In genomic region chr12:91249059-91250055, GRCh38 we compare ENCODE assay signal across 13 cellular contexts.
DNase-seq lines count a peak whose midpoint lies in the region; ATAC-seq and TF ChIP-seq lines count a peak whose summit lies in the region.
"Had no signal": no experiment of that assay in that cellular context is flagged by ENCODE, and none has a peak within 500 bp of the region (broad histone marks: within the 10 kb centered on the region; RNA-seq: fewer than 3 reads in every experiment).

No MANE protein-coding gene starts in this region.

- no peaks in the 10 kb centered on the region for H3K27me3 ChIP-seq in ACC112 (ENCODE audit: insufficient read depth, low read length)

- peaks cover 8% of the 10 kb centered on the region for H3K4me1 ChIP-seq in ACC112 (ENCODE audit: control insufficient read depth, insufficient read depth, low read length, unreplicated experiment)
- H3K4me1 ChIP-seq: parathyroid adenoma had no signal

- H3K36me3 ChIP-seq in ACC112 (ENCODE audit: insufficient read depth, low read length) = no peaks in the 10 kb centered on the region

- H3K27ac Mint-ChIP-seq in osteocyte (ENCODE audit: unreplicated experiment) = peak overlapping the region; percentile 78
- H3K27ac Mint-ChIP-seq: effector memory CD8-positive, alpha-beta T cell; WTC11 had no signal

- peaks cover 18% of the 10 kb centered on the region for H3K9me3 Mint-ChIP-seq in osteocyte (ENCODE audit: unreplicated experiment)
- H3K9me3 Mint-ChIP-seq: effector memory CD8-positive, alpha-beta T cell; WTC11 had no signal

- H3K27me3 Mint-ChIP-seq in osteocyte (ENCODE audit: unreplicated experiment) = no peaks in the 10 kb centered on the region
- H3K27me3 Mint-ChIP-seq: effector memory CD8-positive, alpha-beta T cell had no signal

- peaks cover 12% of the 10 kb centered on the region for H3K36me3 Mint-ChIP-seq in osteocyte (ENCODE audit: unreplicated experiment)
- H3K36me3 Mint-ChIP-seq: WTC11 had no signal

- no peak for ATAC-seq in GM18867 (IDR thresholded peaks at IDR 0.05; ENCODE audit: unreplicated experiment)
- ATAC-seq: effector memory CD8-positive, alpha-beta T cell; WTC11 had no signal

- peak; percentile 19 for DNase-seq in NOMO-1 treated with DMSO at 0.1 percent for 48 hours (lab: John Stamatoyannopoulos, UW; ENCODE audit: unreplicated experiment)
- peak; percentile 76 for DNase-seq in fibroblast of pulmonary artery (ENCODE audit: low read depth)
- no peak for DNase-seq in osteocyte (ENCODE audit: extremely low spot score, unreplicated experiment)
- no peak for DNase-seq in GF-D8 (lab: John Stamatoyannopoulos, UW)
- no peak for DNase-seq in stimulated activated CD4-positive, alpha-beta T cell treated with anti-CD3 and anti-CD28 coated beads, Interleukin-12 subunit alpha, Interleukin-12 subunit beta, amount 100 ng/mL, for 4 hours
- DNase-seq in Ammon's horn (ENCODE audit: low spot score) = no peak
- DNase-seq: effector memory CD8-positive, alpha-beta T cell; NCI-H2029 treated with DMSO at 0.1 percent for 48 hours; NCI-H526 treated with DMSO at 0.1 percent for 48 hours had no signal

- TF ChIP-seq CTCF in fibroblast of pulmonary artery (IDR thresholded peaks at IDR 0.05; ENCODE audit: low read length, missing control alignments) (no peak), osteocyte (IDR thresholded peaks at IDR 0.05) (no peak)

- H3K79me2 ChIP-seq in ACC112 (ENCODE audit: control insufficient read depth, insufficient read depth, low read length, unreplicated experiment) = no peaks in the 10 kb centered on the region
- H3K79me2 ChIP-seq: parathyroid adenoma had no signal

- no peak overlapping the region for H3K27ac ChIP-seq in ACC112 (ENCODE audit: low read depth, low read length)
- H3K27ac ChIP-seq: parathyroid adenoma had no signal

- peak overlapping the region; percentile 29 for H2AFZ ChIP-seq in ACC112 (ENCODE audit: low read length, unreplicated experiment)
- H2AFZ ChIP-seq: parathyroid adenoma had no signal

- H3K4me1 Mint-ChIP-seq in osteocyte (ENCODE audit: unreplicated experiment) = peaks cover 16% of the 10 kb centered on the region
- H3K4me1 Mint-ChIP-seq: WTC11 had no signal

- no peak overlapping the region for H3K4me3 ChIP-seq in ACC112 (ENCODE audit: low read depth, low read length)
- no peak overlapping the region for H3K4me3 ChIP-seq in fibroblast of pulmonary artery (replicated peaks; ENCODE audit: low read depth, low read length)

- H3K4me3 Mint-ChIP-seq in osteocyte (ENCODE audit: unreplicated experiment) = no peak overlapping the region
- H3K4me3 Mint-ChIP-seq: effector memory CD8-positive, alpha-beta T cell; WTC11 had no signal

Comparison
In these comparisons a context has a peak if more than half of its experiments do, and no peak if none do; other contexts are left out.
1. DNase-seq: peak in NOMO-1 treated with DMSO at 0.1 percent for 48 hours (single experiment) and fibroblast of pulmonary artery (single experiment); none in osteocyte (single experiment), GF-D8 (single experiment), stimulated activated CD4-positive, alpha-beta T cell treated with anti-CD3 and anti-CD28 coated beads, Interleukin-12 subunit alpha, Interleukin-12 subunit beta, amount 100 ng/mL, for 4 hours (single experiment) and Ammon's horn (single experiment).